In the genomic region with DNA sequence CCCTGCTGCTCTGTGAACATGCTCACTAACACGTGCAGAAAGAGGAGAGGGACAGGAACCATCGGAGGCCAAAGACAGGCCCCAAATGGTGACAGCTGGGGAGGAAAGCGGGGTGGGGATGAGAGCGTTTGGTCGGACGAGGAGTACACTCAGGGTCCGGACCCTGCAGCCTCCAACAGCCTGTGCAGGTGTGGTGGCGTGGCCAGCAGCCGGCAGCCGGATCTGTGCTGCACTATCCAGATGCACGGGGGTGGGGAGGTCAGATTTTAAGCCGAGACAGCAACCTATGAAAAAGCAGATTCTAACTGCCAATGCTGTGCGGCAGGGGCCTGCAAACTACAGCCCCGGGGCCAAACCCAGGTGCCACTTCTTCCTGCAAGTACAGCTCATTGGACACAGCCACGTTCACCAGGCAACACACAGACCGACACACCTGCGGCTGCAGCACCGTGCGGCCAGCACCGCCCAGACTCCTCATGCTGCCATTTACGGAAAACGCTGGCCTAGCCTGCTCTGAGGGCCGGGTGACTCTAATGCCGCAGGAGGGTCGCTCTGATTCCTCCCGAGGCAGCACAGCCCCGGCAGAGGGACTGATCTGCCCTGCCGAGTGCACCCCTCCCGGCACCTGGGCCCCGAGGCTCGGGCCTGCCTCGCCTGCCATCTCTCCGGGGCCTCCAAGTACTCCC, we compare ENCODE assay signal across 1 cellular context.
TF ChIP-seq lines count a peak whose summit lies in the region.

No MANE protein-coding gene starts in this region.

TF ChIP-seq in GM12878, 131 proteins besides CTCF, POLR2A, EP300 and RAD21:
- TF ChIP-seq NR2C2 (IDR thresholded peaks at IDR 0.05; ENCODE audit: borderline replicate concordance, control insufficient read depth, insufficient read length, low read depth): no peak
- 0 out of 2 replicates have a peak, but pooled peaks have one; percentile 11 for TF ChIP-seq PAX5 (IDR thresholded peaks at IDR 0.05; ENCODE audit: borderline replicate concordance, low read depth, low read length)
- 0 out of 2 replicates have a peak, but pooled peaks have one; percentile 50 for TF ChIP-seq POLR2AphosphoS5 (IDR thresholded peaks at IDR 0.05; ENCODE audit: low read length)
